8 cellular contexts compared by ENCODE assay signal in genomic region chr1:8202182-8202905, GRCh38.
DNase-seq lines count a peak whose midpoint lies in the region; ATAC-seq and TF ChIP-seq lines count a peak whose summit lies in the region.

No MANE protein-coding gene starts in this region.

- H3K4me3 ChIP-seq in cardiac fibroblast (replicated peaks in 1 of 2; ENCODE audit: low read depth in 2 of 2, low read length in 2 of 2) = peak overlapping the region in 1 of 2 donors; percentile 39

- ATAC-seq in GM19351 (IDR thresholded peaks at IDR 0.05; ENCODE audit: unreplicated experiment) = no peak
- no peak for ATAC-seq in GM18868 (IDR thresholded peaks at IDR 0.05; ENCODE audit: unreplicated experiment)

- DNase-seq in HPDE6-E6E7 (ENCODE audit: extremely low spot score) (peak; percentile 54), cardiac fibroblast (ENCODE audit: low read depth in 2 of 2) (peak; percentile 95 to 96), left kidney (ENCODE audit: low read depth, low spot score) (peak; percentile 76), superior temporal gyrus (ENCODE audit: extremely low spot score) (peak; percentile 44), HuH-7.5 (ENCODE audit: low spot score) (no peak), NCI-H146 (lab: John Stamatoyannopoulos, UW) (no peak)

- TF ChIP-seq CTCF in cardiac fibroblast (IDR thresholded peaks at IDR 0.05; ENCODE audit: low read depth, low read length) = no peak

Comparison
In these comparisons a context has a peak if more than half of its experiments do, and no peak if none do; other contexts are left out.
1. DNase-seq: peak in HPDE6-E6E7 (single experiment), cardiac fibroblast (2 of 2), left kidney (single experiment) and superior temporal gyrus (single experiment); none in HuH-7.5 (single experiment) and NCI-H146 (single experiment).